In the genomic region with DNA sequence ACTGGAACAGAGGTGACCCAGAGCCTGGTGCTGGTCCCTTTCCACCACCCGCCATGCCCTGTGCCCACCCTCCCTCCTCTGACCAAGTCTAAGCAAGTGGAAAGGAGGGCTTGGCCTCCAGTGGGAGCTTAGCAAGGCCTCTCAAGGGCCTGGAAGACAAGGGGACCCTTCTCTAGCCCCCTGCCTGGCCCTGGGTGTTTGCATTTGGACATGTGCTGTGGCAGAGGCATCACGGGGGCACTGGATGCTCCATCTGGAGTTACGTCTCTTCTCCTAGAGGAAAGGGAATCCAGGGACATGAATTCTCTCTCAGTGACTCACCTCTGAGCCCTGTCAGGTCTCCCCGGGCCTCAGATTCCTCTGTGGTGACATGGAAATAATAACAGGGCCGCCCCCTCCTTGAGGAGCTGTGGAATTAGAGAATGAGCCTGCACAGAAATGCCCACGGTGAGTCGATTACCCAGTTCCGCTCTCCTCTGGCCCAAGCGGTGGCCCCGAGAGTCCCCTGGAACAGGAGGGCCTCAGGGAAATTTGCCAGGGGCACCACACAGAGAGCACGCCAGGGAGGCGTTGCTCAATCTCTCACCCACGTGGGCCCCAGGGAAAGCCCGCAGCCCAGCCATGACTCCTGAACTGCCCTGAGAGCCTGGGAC, we compare ENCODE assay signal across 8 cellular contexts.
A peak's percentile ranks its signal among the peaks of the same experiment; 100 is the strongest.
DNase-seq lines count a peak whose midpoint lies in the region; ATAC-seq and TF ChIP-seq lines count a peak whose summit lies in the region.

No MANE protein-coding gene starts in this region.

- no peak for TF ChIP-seq RAD21 in IMR-90 (IDR thresholded peaks at IDR 0.05; ENCODE audit: low read length)

- peak overlapping the region; percentile 64 for H3K56ac ChIP-seq in IMR-90 (ENCODE audit: extremely low read depth, insufficient read depth, low read length)

- 69% methylated on average over 5 of the region's 14 CpGs; no CpG with 5 or more reads in 1 of the 2 experiments for WGBS in IMR-90 (ENCODE audit: extremely low coverage in 2 of 2, insufficient read length in 1 of 2), 2 experiments
- 73% methylated on average over 13 of the region's 14 CpGs; no CpG with 5 or more reads in 1 of the 2 experiments for WGBS in endodermal cell (ENCODE audit: insufficient coverage in 1 of 2, insufficient read length in 1 of 2), 2 experiments

- H3K27ac Mint-ChIP-seq in endodermal cell = peak overlapping the region; percentile 46
- no peak overlapping the region for H3K27ac Mint-ChIP-seq in T-helper 2 cell treated with Interferon-gamma antibody and Interleukin-4, amounts not matched to agents 5 μg/mL and 100 μg/mL, for 36 hours
- H3K27ac Mint-ChIP-seq in activated T-cell treated with anti-CD3 and anti-CD28 coated beads, Interleukin-2, amount 50 U/mL, for 24 hours = no peak overlapping the region

- ATAC-seq in IMR-90 (ENCODE audit: low read depth) (peak; percentile 87), GM19455 (IDR thresholded peaks at IDR 0.05; ENCODE audit: unreplicated experiment) (no peak)

- H3K27ac ChIP-seq in IMR-90 (ENCODE audit: insufficient read depth, low read length) = peak overlapping the region; percentile 82
- H3K27ac ChIP-seq in endodermal cell (ENCODE audit: low read depth, low read length) = no peak overlapping the region

- H3K36me3 Mint-ChIP-seq in endodermal cell (ENCODE audit: low read depth) = no peaks in the 10 kb centered on the region
- no peaks in the 10 kb centered on the region for H3K36me3 Mint-ChIP-seq in T-helper 2 cell treated with Interferon-gamma antibody and Interleukin-4, amounts not matched to agents 5 μg/mL and 100 μg/mL, for 36 hours (ENCODE audit: low read depth)
- no peaks in the 10 kb centered on the region for H3K36me3 Mint-ChIP-seq in activated T-cell treated with anti-CD3 and anti-CD28 coated beads, Interleukin-2, amount 50 U/mL, for 24 hours (ENCODE audit: low read depth)

- H2BK120ac ChIP-seq in IMR-90 (ENCODE audit: low read depth, low read length) = peak overlapping the region; percentile 99

- H3K4me2 ChIP-seq in IMR-90 (ENCODE audit: low read depth, low read length) = no peak overlapping the region

- peak overlapping the region; percentile 97 for H3K4ac ChIP-seq in IMR-90 (ENCODE audit: low read depth, low read length)

- peak overlapping the region; percentile 87 to 89 for H4K8ac ChIP-seq in IMR-90 (ENCODE audit: low read depth in 2 of 2, low read length in 2 of 2)

- peaks cover 32% of the 10 kb centered on the region for H3K27me3 Mint-ChIP-seq in endodermal cell (ENCODE audit: insufficient read depth)
- H3K27me3 Mint-ChIP-seq in T-helper 2 cell treated with Interferon-gamma antibody and Interleukin-4, amounts not matched to agents 5 μg/mL and 100 μg/mL, for 36 hours (ENCODE audit: low read depth) = no peaks in the 10 kb centered on the region
- peaks cover 51% of the 10 kb centered on the region for H3K27me3 Mint-ChIP-seq in activated T-cell treated with anti-CD3 and anti-CD28 coated beads, Interleukin-2, amount 50 U/mL, for 24 hours

- H4K5ac ChIP-seq in IMR-90 (ENCODE audit: low read depth, low read length) = peak overlapping the region; percentile 33

- H3K9ac ChIP-seq in IMR-90 (ENCODE audit: low read depth, low read length) = peak overlapping the region; percentile 41; the same call in 1 of the 2 replicates
- H3K9ac ChIP-seq in endodermal cell (ENCODE audit: extremely low read depth, low read length, poor library complexity, severe bottlenecking) = no peak overlapping the region

- H3K9me3 ChIP-seq in IMR-90 (ENCODE audit: control insufficient read depth, insufficient read depth, low read length) (no peaks in the 10 kb centered on the region), endodermal cell (ENCODE audit: control insufficient read depth, low read length) (no peaks in the 10 kb centered on the region)

- no peaks in the 10 kb centered on the region for H3K79me1 ChIP-seq in IMR-90 (ENCODE audit: low read depth in 1 of 2, low read length in 2 of 2)

- H3K9me1 ChIP-seq in IMR-90 (ENCODE audit: insufficient read depth, low read length) = peaks cover 6% of the 10 kb centered on the region; the same call in 1 of the 2 replicates

- peak overlapping the region; percentile 82 for H2AFZ ChIP-seq in IMR-90 (replicated peaks; ENCODE audit: low read length, poor library complexity)

- POLR2A ChIA-PET in IMR-90 (lab: Charles Lee; ENCODE audit: unreplicated experiment) = no interaction called here

- H3K4me1 ChIP-seq in IMR-90 (ENCODE audit: control insufficient read depth, insufficient read depth, low read length) = peaks cover 20% of the 10 kb centered on the region
- H3K4me1 ChIP-seq in endodermal cell (ENCODE audit: control insufficient read depth, insufficient read depth, low read length) = no peaks in the 10 kb centered on the region

- intact Hi-C loops in IMR-90 (cut with micrococcal nuclease) = loop anchor here (1.0 to 2.0 kb wide), 3 partner anchors 105 to 359 kb away; no protein-coding TSS in a partner anchor

- DNase-seq in AG10803 (ENCODE audit: low read depth) = peak; percentile 96
- peak; percentile 95 for DNase-seq in IMR-90
- DNase-seq in endodermal cell = peak; percentile 82
- peak; percentile 85 for DNase-seq in myocyte (ENCODE audit: low read depth)
- no peak for DNase-seq in NCI-H446 treated with DMSO at 0.1 percent for 48 hours (lab: John Stamatoyannopoulos, UW)
- no peak for DNase-seq in T-helper 2 cell treated with Interferon-gamma antibody and Interleukin-4, amounts not matched to agents 5 μg/mL and 100 μg/mL, for 36 hours (ENCODE audit: low spot score)
- DNase-seq in activated T-cell treated with anti-CD3 and anti-CD28 coated beads, Interleukin-2, amount 50 U/mL, for 24 hours = no peak

- H3K9me3 Mint-ChIP-seq in endodermal cell = peaks cover 18% of the 10 kb centered on the region
- no peaks in the 10 kb centered on the region for H3K9me3 Mint-ChIP-seq in T-helper 2 cell treated with Interferon-gamma antibody and Interleukin-4, amounts not matched to agents 5 μg/mL and 100 μg/mL, for 36 hours
- H3K9me3 Mint-ChIP-seq in activated T-cell treated with anti-CD3 and anti-CD28 coated beads, Interleukin-2, amount 50 U/mL, for 24 hours = no peaks in the 10 kb centered on the region

- peak overlapping the region; percentile 81 for H3K14ac ChIP-seq in IMR-90 (replicated peaks; ENCODE audit: low read depth, low read length)

- no peak for TF ChIP-seq CTCF in AG10803 (conservative IDR thresholded peaks at IDR 0.05; ENCODE audit: low read length)
- no peak for TF ChIP-seq CTCF in IMR-90 (conservative IDR thresholded peaks at IDR 0.05; ENCODE audit: low read depth, low read length)
- no peak for TF ChIP-seq CTCF in endodermal cell (conservative IDR thresholded peaks at IDR 0.05)

- H4K20me1 ChIP-seq in IMR-90 (ENCODE audit: insufficient read depth, low read length) = no peaks in the 10 kb centered on the region; the same call in 1 of the 2 replicates

- BruUV-seq in IMR-90 (replicated peaks; lab: Mats Ljungman, UMichigan) = no TSS peak

- H3K4me3 Mint-ChIP-seq in endodermal cell = no peak overlapping the region
- no peak overlapping the region for H3K4me3 Mint-ChIP-seq in T-helper 2 cell treated with Interferon-gamma antibody and Interleukin-4, amounts not matched to agents 5 μg/mL and 100 μg/mL, for 36 hours
- no peak overlapping the region for H3K4me3 Mint-ChIP-seq in activated T-cell treated with anti-CD3 and anti-CD28 coated beads, Interleukin-2, amount 50 U/mL, for 24 hours

- CTCF ChIA-PET in IMR-90 (lab: Yijun Ruan, JAX) = no interaction called here

- H4K91ac ChIP-seq in IMR-90 (ENCODE audit: insufficient read depth, low read depth, low read length) = peak overlapping the region; percentile 93

- H3K4me1 Mint-ChIP-seq in endodermal cell = peaks cover 7% of the 10 kb centered on the region
- peaks cover 3% of the 10 kb centered on the region for H3K4me1 Mint-ChIP-seq in T-helper 2 cell treated with Interferon-gamma antibody and Interleukin-4, amounts not matched to agents 5 μg/mL and 100 μg/mL, for 36 hours (ENCODE audit: low read depth)
- peaks cover 26% of the 10 kb centered on the region for H3K4me1 Mint-ChIP-seq in activated T-cell treated with anti-CD3 and anti-CD28 coated beads, Interleukin-2, amount 50 U/mL, for 24 hours (ENCODE audit: low read depth)

- no peaks in the 10 kb centered on the region for H3K27me3 ChIP-seq in IMR-90 (ENCODE audit: control insufficient read depth, insufficient read depth, low read length)
- no peaks in the 10 kb centered on the region for H3K27me3 ChIP-seq in endodermal cell (ENCODE audit: control insufficient read depth, insufficient read depth, low read length, poor library complexity, severe bottlenecking)

- H2BK5ac ChIP-seq in IMR-90 (ENCODE audit: low read depth, low read length, poor library complexity, severe bottlenecking) = peak overlapping the region; percentile 87

- H3K18ac ChIP-seq in IMR-90 (ENCODE audit: low read depth, low read length) = peak overlapping the region; percentile 49

- TF ChIP-seq POLR2A in IMR-90 (IDR thresholded peaks at IDR 0.05; ENCODE audit: low read depth, low read length) = no peak

- H2BK20ac ChIP-seq in IMR-90 (ENCODE audit: low read depth, low read length) = peak overlapping the region; percentile 96

- H2AK5ac ChIP-seq in IMR-90 (ENCODE audit: low read depth, low read length) = peak overlapping the region; percentile 92; the same call in 1 of the 2 replicates

- H3K4me3 ChIP-seq in AG10803 (ENCODE audit: low read length) (no peak overlapping the region), IMR-90 (ENCODE audit: insufficient read depth, low read depth, low read length) (no peak overlapping the region), endodermal cell (ENCODE audit: low read length) (no peak overlapping the region)

- in situ Hi-C loops in IMR-90 (cut with MboI; ENCODE audit: low sequenced_read_pairs) = no loop called here

- dilution Hi-C loops in IMR-90 (cut with HindIII; ENCODE audit: low sequenced_read_pairs, unreplicated experiment) = no loop called here

- no peaks in the 10 kb centered on the region for H3K36me3 ChIP-seq in IMR-90 (ENCODE audit: control insufficient read depth, insufficient read depth, low read length)
- no peaks in the 10 kb centered on the region for H3K36me3 ChIP-seq in endodermal cell (ENCODE audit: control insufficient read depth, insufficient read depth, low read length)

- H2BK15ac ChIP-seq in IMR-90 (ENCODE audit: low read depth, low read length) = peak overlapping the region; percentile 71; the same call in 1 of the 3 replicates

- peak overlapping the region; percentile 88 for H2AK9ac ChIP-seq in IMR-90 (replicated peaks; ENCODE audit: low read depth, low read length, poor library complexity)

- H3K23ac ChIP-seq in IMR-90 (ENCODE audit: low read depth, low read length) = peak overlapping the region; percentile 82; the same call in 1 of the 2 replicates

TF ChIP-seq in IMR-90, 13 proteins besides CTCF, POLR2A, EP300 and RAD21 (continues in another document):
- peak; percentile 96 for TF ChIP-seq CEBPB (IDR thresholded peaks at IDR 0.05; ENCODE audit: low read depth, low read length)

Comparison
In these comparisons a context has a peak if more than half of its experiments do, and no peak if none do; other contexts are left out.
1. DNase-seq: peak in AG10803 (single experiment), IMR-90 (single experiment), endodermal cell (single experiment) and myocyte (single experiment); none in NCI-H446 treated with DMSO at 0.1 percent for 48 hours (single experiment), T-helper 2 cell treated with Interferon-gamma antibody and Interleukin-4, amounts not matched to agents 5 μg/mL and 100 μg/mL, for 36 hours (single experiment) and activated T-cell treated with anti-CD3 and anti-CD28 coated beads, Interleukin-2, amount 50 U/mL, for 24 hours (single experiment).